In the genomic region with DNA sequence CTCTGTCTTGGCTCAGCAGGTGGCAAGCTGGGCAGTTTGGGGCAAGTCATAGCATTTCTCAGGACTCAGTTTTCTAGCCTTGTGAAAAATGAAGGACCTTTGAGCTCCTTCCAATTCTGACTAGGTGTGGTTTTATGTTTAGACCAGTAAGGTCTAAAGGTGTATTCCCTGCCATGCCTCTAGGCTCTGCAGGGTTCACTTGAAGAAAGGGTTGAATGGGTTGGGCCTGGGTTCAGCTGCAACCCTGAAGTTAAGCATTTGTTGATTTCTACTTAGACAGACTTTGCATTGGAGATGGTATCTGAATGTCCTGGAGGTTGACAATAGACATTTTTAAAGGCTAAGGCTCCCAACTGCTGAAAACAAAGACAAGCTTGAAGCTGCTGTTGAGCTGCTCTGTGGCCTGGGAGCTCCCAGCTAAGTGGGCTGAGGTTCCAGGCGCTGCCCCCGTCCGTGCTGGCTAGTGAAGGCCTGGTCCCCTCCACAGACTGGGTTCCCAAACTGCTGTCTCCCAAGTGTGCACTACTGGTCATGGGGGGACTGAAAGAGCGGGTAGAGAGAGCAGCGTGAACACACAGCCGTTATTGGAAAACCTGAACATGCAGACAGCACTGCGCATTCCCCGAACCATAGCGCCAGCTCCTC, we compare ENCODE assay signal across 1 cellular context.
TF ChIP-seq lines count a peak whose summit lies in the region.

No MANE protein-coding gene starts in this region.

TF ChIP-seq in WTC11, 78 proteins besides CTCF, POLR2A, EP300 and RAD21 (continued from another document):
- TF ChIP-seq FOXP4 (CRISPR knock-in tag; IDR thresholded peaks at IDR 0.05) = no peak
- TF ChIP-seq ELF4 (CRISPR knock-in tag; IDR thresholded peaks at IDR 0.05; ENCODE audit: low read depth) = no peak
- TF ChIP-seq CBFB (CRISPR knock-in tag; IDR thresholded peaks at IDR 0.05; ENCODE audit: low read depth) = no peak
- TF ChIP-seq ATF3 (CRISPR knock-in tag; conservative IDR thresholded peaks at IDR 0.05) = no peak
- no peak for TF ChIP-seq MXD4 (CRISPR knock-in tag; IDR thresholded peaks at IDR 0.05; ENCODE audit: borderline replicate concordance)
- TF ChIP-seq GTF2I (CRISPR knock-in tag; conservative IDR thresholded peaks at IDR 0.05) = no peak
- no peak for TF ChIP-seq TEAD1 (CRISPR knock-in tag; IDR thresholded peaks at IDR 0.05)
- no peak for TF ChIP-seq SMAD3 (CRISPR knock-in tag; IDR thresholded peaks at IDR 0.05; ENCODE audit: borderline replicate concordance)
